ENCODE assay signal across 8 cellular contexts in genomic region chr17:78862073-78863023, GRCh38. TPM values are rescaled to one million over a fixed set of nuclear protein-coding genes. Genes with fewer than 3 reads are reported as not detected.
A peak's percentile ranks its signal among the peaks of the same experiment; 100 is the strongest.
DNase-seq lines count a peak whose midpoint lies in the region; ATAC-seq and TF ChIP-seq lines count a peak whose summit lies in the region.

No MANE protein-coding gene starts in this region.

- intact Hi-C loops in PC-3 (cut with micrococcal nuclease) (loop anchor here (1.0 to 2.0 kb wide), 3 partner anchors 21 to 62 kb away; partner anchors contain the start of genes TIMP2 and USP36), OCI-LY7 (cut with micrococcal nuclease; ENCODE audit: unreplicated experiment) (no loop called here)

- peak overlapping the region; percentile 73 for H3K9ac ChIP-seq in PC-3 (ENCODE audit: low read length)

- H3K27ac ChIP-seq in PC-3 (ENCODE audit: low read length) (peak overlapping the region; percentile 92), OCI-LY7 (ENCODE audit: low read depth, low read length, poor library complexity, severe bottlenecking) (no peak overlapping the region)

- H3K9me3 Mint-ChIP-seq in activated CD8-positive, alpha-beta memory T cell treated with anti-CD3 and anti-CD28 coated beads, Interleukin-2, amount 10 ng/mL, durations not matched to agents 7 days and 5 days (ENCODE audit: low read depth): no peaks in the 10 kb centered on the region

- DNase-seq in AML-193 (lab: John Stamatoyannopoulos, UW): peak; percentile 31 to 39
- DNase-seq in PC-3: peak; percentile 98
- peak; percentile 83 for DNase-seq in epithelial cell of esophagus (ENCODE audit: low read depth)
- DNase-seq in non-pigmented ciliary epithelial cell (ENCODE audit: low read depth): peak; percentile 89
- no peak for DNase-seq in NCI-H2227 treated with DMSO at 0.1 percent for 48 hours (lab: John Stamatoyannopoulos, UW)
- no peak for DNase-seq in COR-L47 (lab: John Stamatoyannopoulos, UW)
- no peak for DNase-seq in OCI-LY7 (ENCODE audit: low spot score)
- no peak for DNase-seq in activated CD8-positive, alpha-beta memory T cell treated with anti-CD3 and anti-CD28 coated beads, Interleukin-2, amount 10 ng/mL, durations not matched to agents 7 days and 5 days

- H4K20me1 ChIP-seq in PC-3 (ENCODE audit: low read length): no peaks in the 10 kb centered on the region
- no peaks in the 10 kb centered on the region for H4K20me1 ChIP-seq in OCI-LY7 (ENCODE audit: insufficient read depth, low read length)

- no peaks in the 10 kb centered on the region for H3K4me1 Mint-ChIP-seq in activated CD8-positive, alpha-beta memory T cell treated with anti-CD3 and anti-CD28 coated beads, Interleukin-2, amount 10 ng/mL, durations not matched to agents 7 days and 5 days

- no peak overlapping the region for H3K4me3 Mint-ChIP-seq in activated CD8-positive, alpha-beta memory T cell treated with anti-CD3 and anti-CD28 coated beads, Interleukin-2, amount 10 ng/mL, durations not matched to agents 7 days and 5 days

- POLR2A ChIA-PET in PC-3 (lab: Charles Lee; ENCODE audit: unreplicated experiment) (interaction anchor here (0.6 kb wide), 3 partner anchors 12 to 803 kb away, joined by 3 read pairs; no protein-coding TSS in a partner anchor), OCI-LY7 (lab: Charles Lee) (no interaction called here)

- H3K4me1 ChIP-seq in PC-3 (ENCODE audit: insufficient read depth, low read length): peaks cover 26% of the 10 kb centered on the region
- no peaks in the 10 kb centered on the region for H3K4me1 ChIP-seq in OCI-LY7 (ENCODE audit: insufficient read depth, low read length, poor library complexity, severe bottlenecking)

- peak overlapping the region; percentile 69 for H2AFZ ChIP-seq in PC-3 (ENCODE audit: low read length)
- H2AFZ ChIP-seq in OCI-LY7 (ENCODE audit: low read length): no peak overlapping the region

- peak; percentile 94 for ATAC-seq in PC-3
- ATAC-seq in activated CD8-positive, alpha-beta memory T cell treated with anti-CD3 and anti-CD28 coated beads, Interleukin-2, amount 10 ng/mL, durations not matched to agents 7 days and 5 days: no peak

- H3K9me3 ChIP-seq in PC-3 (ENCODE audit: low read length): no peaks in the 10 kb centered on the region
- no peaks in the 10 kb centered on the region for H3K9me3 ChIP-seq in OCI-LY7 (ENCODE audit: low read length)

- H3F3A ChIP-seq in PC-3 (ENCODE audit: low read length, unreplicated experiment): peaks cover 8% of the 10 kb centered on the region

- BruUV-seq in PC-3 (replicated peaks; lab: Mats Ljungman, UMichigan) (TSS peak; percentile 91), OCI-LY7 (replicated peaks; lab: Mats Ljungman, UMichigan) (no TSS peak)

- H3K9me2 ChIP-seq in PC-3 (replicated peaks; ENCODE audit: low read length): no peaks in the 10 kb centered on the region
- no peaks in the 10 kb centered on the region for H3K9me2 ChIP-seq in OCI-LY7 (ENCODE audit: insufficient read depth, low read length)

- no peaks in the 10 kb centered on the region for H3K36me3 Mint-ChIP-seq in activated CD8-positive, alpha-beta memory T cell treated with anti-CD3 and anti-CD28 coated beads, Interleukin-2, amount 10 ng/mL, durations not matched to agents 7 days and 5 days

- H3K27me3 ChIP-seq in PC-3 (ENCODE audit: low read length): no peaks in the 10 kb centered on the region

- no peaks in the 10 kb centered on the region for H3K27me3 Mint-ChIP-seq in activated CD8-positive, alpha-beta memory T cell treated with anti-CD3 and anti-CD28 coated beads, Interleukin-2, amount 10 ng/mL, durations not matched to agents 7 days and 5 days

- peak overlapping the region; percentile 58 for H3K4me2 ChIP-seq in PC-3 (ENCODE audit: low read length)
- no peak overlapping the region for H3K4me2 ChIP-seq in OCI-LY7 (ENCODE audit: low read length)

- TF ChIP-seq CTCF in PC-3 (conservative IDR thresholded peaks at IDR 0.05; ENCODE audit: low read depth, low read length): no peak
- no peak for TF ChIP-seq CTCF in epithelial cell of esophagus (IDR thresholded peaks at IDR 0.05; ENCODE audit: insufficient read depth, low read depth, low read length, missing control alignments)
- TF ChIP-seq CTCF in OCI-LY7 (conservative IDR thresholded peaks at IDR 0.05; ENCODE audit: low read length): no peak

- H3K4me3 ChIP-seq in PC-3 (ENCODE audit: low read length) (peak overlapping the region; percentile 13; the same call in 1 of the 2 replicates), epithelial cell of esophagus (ENCODE audit: low read length) (no peak overlapping the region), OCI-LY7 (ENCODE audit: low read depth, low read length, poor library complexity, severe bottlenecking) (no peak overlapping the region)

- CTCF ChIA-PET in PC-3 (lab: Charles Lee) (interaction anchor here (0.5 to 0.7 kb wide), 2 partner anchors 21 to 123 kb away, joined by 3 to 5 read pairs; no protein-coding TSS in a partner anchor), OCI-LY7 (lab: Charles Lee; ENCODE audit: unreplicated experiment) (interaction anchor here (0.6 kb wide), 1 partner anchor 1146 kb away, joined by 3 read pairs; no protein-coding TSS in a partner anchor)
- CTCF ChIA-PET in activated CD8-positive, alpha-beta memory T cell treated with anti-CD3 and anti-CD28 coated beads, Interleukin-2, amount 10 ng/mL, durations not matched to agents 7 days and 5 days (lab: Charles Lee): interaction anchor here (1.8 to 2.5 kb wide), 2 partner anchors 15 to 109 kb away, joined by 4 to 10 read pairs; no protein-coding TSS in a partner anchor

- H3K79me2 ChIP-seq in PC-3 (ENCODE audit: low read length) (no peaks in the 10 kb centered on the region), OCI-LY7 (ENCODE audit: insufficient read depth, low read depth, low read length) (no peaks in the 10 kb centered on the region)

- no peak overlapping the region for H3K27ac Mint-ChIP-seq in activated CD8-positive, alpha-beta memory T cell treated with anti-CD3 and anti-CD28 coated beads, Interleukin-2, amount 10 ng/mL, durations not matched to agents 7 days and 5 days

- peaks cover 2% of the 10 kb centered on the region; the same call in 1 of the 2 replicates for H3K36me3 ChIP-seq in PC-3 (ENCODE audit: low read depth, low read length)
- H3K36me3 ChIP-seq in OCI-LY7 (ENCODE audit: insufficient read depth, low read length): no peaks in the 10 kb centered on the region

RNA-seq across cellular contexts. Expression of gene USP36, which starts 21.7 kb away (rescaled TPM):
- total RNA-seq in PC-3 (2014; rRNA removed) (37.5 and 41.8 TPM in 2 replicates), OCI-LY7 (2022) (113 and 144 TPM in 2 replicates)
- 46.6 and 47.2 TPM in 2 replicates for total RNA-seq in OCI-LY7 (2014; rRNA removed; shearing (Covaris generic))
- total RNA-seq in activated CD8-positive, alpha-beta memory T cell treated with anti-CD3 and anti-CD28 coated beads, Interleukin-2, amount 10 ng/mL, durations not matched to agents 7 days and 5 days: 10 to 100 TPM; 84.5 to 94.3 TPM

RNA-seq across cellular contexts. Expression of gene CEP295NL, which starts 40.7 kb away (rescaled TPM):
- total RNA-seq in PC-3 (2014; rRNA removed) (1.8 and 2.4 TPM in 2 replicates), OCI-LY7 (2022) (not detected in 2 replicates)
- not detected in 2 replicates for total RNA-seq in OCI-LY7 (2014; rRNA removed; shearing (Covaris generic))
- under 1 TPM in 1 of 2 experiments, not detected in 1; 0.29 TPM for total RNA-seq in activated CD8-positive, alpha-beta memory T cell treated with anti-CD3 and anti-CD28 coated beads, Interleukin-2, amount 10 ng/mL, durations not matched to agents 7 days and 5 days

Comparison
In these comparisons a context has a peak if more than half of its experiments do, and no peak if none do; other contexts are left out.
1. DNase-seq: peak in AML-193 (2 of 2), PC-3 (single experiment), epithelial cell of esophagus (single experiment) and non-pigmented ciliary epithelial cell (single experiment); none in NCI-H2227 treated with DMSO at 0.1 percent for 48 hours (single experiment), COR-L47 (single experiment), OCI-LY7 (single experiment) and activated CD8-positive, alpha-beta memory T cell treated with anti-CD3 and anti-CD28 coated beads, Interleukin-2, amount 10 ng/mL, durations not matched to agents 7 days and 5 days (single experiment).